Comparison of ENCODE assay signal across 10 cellular contexts in genomic region chr18:23357992-23358594, GRCh38.
DNase-seq lines count a peak whose midpoint lies in the region; ATAC-seq, FAIRE-seq and TF ChIP-seq lines count a peak whose summit lies in the region.
"Had no signal": no experiment of that assay in that cellular context is flagged by ENCODE, and none has a peak within 500 bp of the region (broad histone marks: within the 10 kb centered on the region; RNA-seq: fewer than 3 reads in every experiment).

No MANE protein-coding gene starts in this region.

- CTCF ChIA-PET in activated CD8-positive, alpha-beta T cell treated with anti-CD3 and anti-CD28 coated beads, Interleukin-2, amount 10 ng/mL, durations not matched to agents 7 days and 5 days (lab: Charles Lee), result interaction anchor here (0.7 to 6.0 kb wide), 27 partner anchors 8 to 428 kb away, joined by 3 to 94 read pairs (median 4); no protein-coding TSS in a partner anchor
- CTCF ChIA-PET in naive thymus-derived CD4-positive, alpha-beta T cell (lab: Charles Lee), result interaction anchor here (0.6 to 1.0 kb wide), 4 partner anchors 12 to 325 kb away, joined by 3 to 7 read pairs (median 4); no protein-coding TSS in a partner anchor

- peak overlapping the region; percentile 94 for H3K27ac Mint-ChIP-seq in activated CD8-positive, alpha-beta T cell treated with anti-CD3 and anti-CD28 coated beads, Interleukin-2, amount 10 ng/mL, durations not matched to agents 7 days and 5 days
- H3K27ac Mint-ChIP-seq in naive thymus-derived CD4-positive, alpha-beta T cell, result peak overlapping the region in 1 of 9 donors; percentile 84

- H3K27me3 ChIP-seq in BLaER1, result no peaks in the 10 kb centered on the region
- no peaks in the 10 kb centered on the region for H3K27me3 ChIP-seq in pancreas
- no peaks in the 10 kb centered on the region for H3K27me3 ChIP-seq in naive thymus-derived CD4-positive, alpha-beta T cell (ENCODE audit: control insufficient read depth in 2 of 2, insufficient read depth in 2 of 2, low read length in 2 of 2)
- H3K27me3 ChIP-seq: SJCRH30 had no signal

- DNase-seq in activated CD8-positive, alpha-beta T cell treated with anti-CD3 and anti-CD28 coated beads, Interleukin-2, amount 10 ng/mL, durations not matched to agents 7 days and 5 days, result no peak
- peak; percentile 79 for DNase-seq in cardiac septum (ENCODE audit: low spot score)
- peak in 3 of 6 donors; percentile 25 to 39 (median 33) for DNase-seq in pancreas
- DNase-seq in naive thymus-derived CD4-positive, alpha-beta T cell, result no peak
- DNase-seq in iPS-NIHi11 (ENCODE audit: low spot score), result no peak
- no peak for DNase-seq in SW480 (ENCODE audit: low spot score)

- H3K9ac ChIP-seq in BLaER1, result no peak overlapping the region; the same call in 1 of the 2 replicates

- peak overlapping the region; percentile 71 for H3K4me3 Mint-ChIP-seq in activated CD8-positive, alpha-beta T cell treated with anti-CD3 and anti-CD28 coated beads, Interleukin-2, amount 10 ng/mL, durations not matched to agents 7 days and 5 days
- peak overlapping the region in 5 of 10 donors; percentile 21 to 78 (median 58) for H3K4me3 Mint-ChIP-seq in naive thymus-derived CD4-positive, alpha-beta T cell

- H3K4me1 ChIP-seq in BLaER1 (peaks cover 23% of the 10 kb centered on the region), pancreas (peaks cover 0 to 6% (median 0%) of the 10 kb centered on the region in 3 donors)
- H3K4me1 ChIP-seq in naive thymus-derived CD4-positive, alpha-beta T cell (ENCODE audit: control insufficient read depth in 2 of 2, insufficient read depth in 2 of 2, low read length in 2 of 2), result peaks cover 0 to 7% of the 10 kb centered on the region in 2 donors
- H3K4me1 ChIP-seq: SJCRH30 had no signal

- peaks cover 31% of the 10 kb centered on the region for H3K4me1 Mint-ChIP-seq in activated CD8-positive, alpha-beta T cell treated with anti-CD3 and anti-CD28 coated beads, Interleukin-2, amount 10 ng/mL, durations not matched to agents 7 days and 5 days (ENCODE audit: low read depth)
- H3K4me1 Mint-ChIP-seq in naive thymus-derived CD4-positive, alpha-beta T cell, result peaks cover 5 to 21% (median 12%) of the 10 kb centered on the region in 7 donors

- H3K27ac ChIP-seq in BLaER1 (peak overlapping the region; percentile 39; the same call in 1 of the 2 replicates), pancreas (peak overlapping the region in 2 of 4 donors; percentile 9 to 42)
- no peak overlapping the region for H3K27ac ChIP-seq in naive thymus-derived CD4-positive, alpha-beta T cell (ENCODE audit: low read depth, low read length)
- H3K27ac ChIP-seq: SJCRH30 had no signal

- no peak for TF ChIP-seq CTCF in pancreas (IDR thresholded peaks at IDR 0.05)

- peaks cover 23% of the 10 kb centered on the region for H3K36me3 Mint-ChIP-seq in activated CD8-positive, alpha-beta T cell treated with anti-CD3 and anti-CD28 coated beads, Interleukin-2, amount 10 ng/mL, durations not matched to agents 7 days and 5 days (ENCODE audit: low read depth)
- peaks cover 4 to 32% (median 8%) of the 10 kb centered on the region in 5 donors for H3K36me3 Mint-ChIP-seq in naive thymus-derived CD4-positive, alpha-beta T cell

- peaks cover 10% of the 10 kb centered on the region; the same call in 1 of the 2 replicates for H3K36me3 ChIP-seq in BLaER1
- no peaks in the 10 kb centered on the region for H3K36me3 ChIP-seq in pancreas
- no peaks in the 10 kb centered on the region for H3K36me3 ChIP-seq in naive thymus-derived CD4-positive, alpha-beta T cell (ENCODE audit: control insufficient read depth in 2 of 3, insufficient read depth in 3 of 3, low read length in 3 of 3)
- H3K36me3 ChIP-seq: SJCRH30 had no signal

- H3K27me3 Mint-ChIP-seq in activated CD8-positive, alpha-beta T cell treated with anti-CD3 and anti-CD28 coated beads, Interleukin-2, amount 10 ng/mL, durations not matched to agents 7 days and 5 days (ENCODE audit: low read depth), result no peaks in the 10 kb centered on the region
- H3K27me3 Mint-ChIP-seq in naive thymus-derived CD4-positive, alpha-beta T cell, result no peaks in the 10 kb centered on the region
- H3K27me3 Mint-ChIP-seq: stimulated activated naive CD8-positive, alpha-beta T cell treated with anti-CD3 and anti-CD28 coated beads, Interleukin-15, amount 100 ng/mL, for 72 hours had no signal

- intact Hi-C loops in cardiac septum (cut with DNase I) (loop anchor here (2.0 to 10.0 kb wide), 5 partner anchors 57 to 326 kb away; no protein-coding TSS in a partner anchor), pancreas (cut with DNase I) (no loop called here)
- intact Hi-C loops in naive thymus-derived CD4-positive, alpha-beta T cell (cut with micrococcal nuclease), result loop anchor here (1.0 to 5.0 kb wide), 8 partner anchors 53 to 428 kb away; no protein-coding TSS in a partner anchor

- no peak for ATAC-seq in activated CD8-positive, alpha-beta T cell treated with anti-CD3 and anti-CD28 coated beads, Interleukin-2, amount 10 ng/mL, durations not matched to agents 7 days and 5 days
- ATAC-seq in pancreas (peak; percentile 54 to 79 (median 62)), GM19324 (IDR thresholded peaks at IDR 0.05; ENCODE audit: low FRiP score, unreplicated experiment) (no peak)
- no peak for ATAC-seq in naive thymus-derived CD4-positive, alpha-beta T cell

- H3K4me2 ChIP-seq in BLaER1, result peak overlapping the region; percentile 81

- FAIRE-seq in pancreas (lab: Jason Lieb, UNC), result no peak

- H3K4me3 ChIP-seq in BLaER1, result no peak overlapping the region
- H3K4me3 ChIP-seq in pancreas, result no peak overlapping the region
- H3K4me3 ChIP-seq in naive thymus-derived CD4-positive, alpha-beta T cell (ENCODE audit: low read length), result no peak overlapping the region
- H3K4me3 ChIP-seq: SJCRH30 had no signal

- H4K20me1 ChIP-seq in BLaER1, result no peaks in the 10 kb centered on the region

- H3K9me3 Mint-ChIP-seq in activated CD8-positive, alpha-beta T cell treated with anti-CD3 and anti-CD28 coated beads, Interleukin-2, amount 10 ng/mL, durations not matched to agents 7 days and 5 days (ENCODE audit: insufficient read depth), result no peaks in the 10 kb centered on the region
- peaks cover 0 to 5% (median 0%) of the 10 kb centered on the region in 11 donors for H3K9me3 Mint-ChIP-seq in naive thymus-derived CD4-positive, alpha-beta T cell
- H3K9me3 Mint-ChIP-seq: stimulated activated naive CD8-positive, alpha-beta T cell treated with anti-CD3 and anti-CD28 coated beads, Interleukin-15, amount 100 ng/mL, for 72 hours had no signal

- 44 to 61% methylated on average over 13 of the region's 13 CpGs for WGBS in pancreas, 2 donors

- H3K9me3 ChIP-seq in BLaER1 (peaks cover 6% of the 10 kb centered on the region; the same call in 1 of the 2 replicates), pancreas (no peaks in the 10 kb centered on the region)
- H3K9me3 ChIP-seq in naive thymus-derived CD4-positive, alpha-beta T cell (ENCODE audit: control insufficient read depth in 2 of 3, low read length in 3 of 3), result no peaks in the 10 kb centered on the region
- H3K9me3 ChIP-seq: SJCRH30 had no signal

- POLR2A ChIA-PET in activated CD8-positive, alpha-beta T cell treated with anti-CD3 and anti-CD28 coated beads, Interleukin-2, amount 10 ng/mL, durations not matched to agents 7 days and 5 days (lab: Charles Lee), result interaction anchor here (0.6 to 1.4 kb wide), 3 partner anchors 18 to 178 kb away, joined by 3 to 4 read pairs (median 3); no protein-coding TSS in a partner anchor
- POLR2A ChIA-PET in naive thymus-derived CD4-positive, alpha-beta T cell (lab: Charles Lee), result interaction anchor here (0.7 kb wide), 1 partner anchor 1793 kb away, joined by 3 read pairs; no protein-coding TSS in a partner anchor

Comparison
In these comparisons a context has a peak if more than half of its experiments do, and no peak if none do; other contexts are left out.
1. ATAC-seq: peak in pancreas (4 of 4); none in activated CD8-positive, alpha-beta T cell treated with anti-CD3 and anti-CD28 coated beads, Interleukin-2, amount 10 ng/mL, durations not matched to agents 7 days and 5 days (single experiment), GM19324 (single experiment) and naive thymus-derived CD4-positive, alpha-beta T cell (single experiment).
2. intact Hi-C loops: an anchor here in cardiac septum (2.0 to 10.0 kb wide) and naive thymus-derived CD4-positive, alpha-beta T cell (1.0 to 5.0 kb wide); none called in pancreas.